14 cellular contexts compared by ENCODE assay signal in genomic region chr10:69807122-69807521, GRCh38. TPM values are rescaled to one million over a fixed set of nuclear protein-coding genes. Genes with fewer than 3 reads are reported as not detected.
DNase-seq lines count a peak whose midpoint lies in the region; ATAC-seq and TF ChIP-seq lines count a peak whose summit lies in the region.
"Had no signal": no experiment of that assay in that cellular context is flagged by ENCODE, and none has a peak within 500 bp of the region (broad histone marks: within the 10 kb centered on the region; RNA-seq: fewer than 3 reads in every experiment).

No MANE protein-coding gene starts in this region.

- CTCF ChIA-PET in AG04449 (lab: Yijun Ruan, JAX): interaction anchor here (1.3 to 20.1 kb wide), 9 partner anchors 8 to 164 kb away, joined by 5 to 259 read pairs (median 6); partner anchors contain the start of gene COL13A1
- CTCF ChIA-PET in activated CD4-positive, alpha-beta memory T cell treated with anti-CD3 and anti-CD28 coated beads, Interleukin-2, amount 10 ng/mL, durations not matched to agents 7 days and 5 days (lab: Charles Lee): interaction anchor here (0.5 kb wide), 1 partner anchor 14 kb away, joined by 3 read pairs; no protein-coding TSS in a partner anchor

- peaks cover 9 to 14% (median 10%) of the 10 kb centered on the region in 4 donors for H3K4me1 ChIP-seq in upper lobe of left lung

- POLR2A ChIA-PET in AG04449 (lab: Yijun Ruan, JAX): no interaction called here
- POLR2A ChIA-PET in activated CD4-positive, alpha-beta memory T cell treated with anti-CD3 and anti-CD28 coated beads, Interleukin-2, amount 10 ng/mL, durations not matched to agents 7 days and 5 days (lab: Charles Lee): no interaction called here

- H3K4me3 ChIP-seq in AG04449 (ENCODE audit: low read depth, low read length) (no peak overlapping the region), astrocyte of the cerebellum (ENCODE audit: low read depth, low read length) (no peak overlapping the region), upper lobe of left lung (no peak overlapping the region)
- H3K4me3 ChIP-seq: cardiac muscle cell had no signal

- no peaks in the 10 kb centered on the region for H3K4me1 Mint-ChIP-seq in activated CD4-positive, alpha-beta memory T cell treated with anti-CD3 and anti-CD28 coated beads, Interleukin-2, amount 10 ng/mL, durations not matched to agents 7 days and 5 days

- no peak overlapping the region for H3K4me3 Mint-ChIP-seq in activated CD4-positive, alpha-beta memory T cell treated with anti-CD3 and anti-CD28 coated beads, Interleukin-2, amount 10 ng/mL, durations not matched to agents 7 days and 5 days
- H3K4me3 Mint-ChIP-seq: B cell had no signal

- ATAC-seq in upper lobe of left lung (ENCODE audit: low FRiP score in 2 of 2): no peak
- ATAC-seq in left cardiac atrium: no peak

- H3K36me3 ChIP-seq in upper lobe of left lung: no peaks in the 10 kb centered on the region
- H3K36me3 ChIP-seq: cardiac muscle cell had no signal

- H3K27ac ChIP-seq in upper lobe of left lung: no peak overlapping the region

- no peaks in the 10 kb centered on the region for H3K36me3 Mint-ChIP-seq in activated CD4-positive, alpha-beta memory T cell treated with anti-CD3 and anti-CD28 coated beads, Interleukin-2, amount 10 ng/mL, durations not matched to agents 7 days and 5 days (ENCODE audit: low read depth)

- peaks cover 20% of the 10 kb centered on the region for H3K27me3 Mint-ChIP-seq in activated CD4-positive, alpha-beta memory T cell treated with anti-CD3 and anti-CD28 coated beads, Interleukin-2, amount 10 ng/mL, durations not matched to agents 7 days and 5 days

- TF ChIP-seq EP300 in upper lobe of left lung (IDR thresholded peaks at IDR 0.05): no peak

- DNase-seq in AG04449 (ENCODE audit: low read depth, low spot score) (peak; percentile 45), HS-5 (ENCODE audit: low read depth) (peak; percentile 60), astrocyte of the cerebellum (ENCODE audit: low read depth) (peak; percentile 23), foreskin melanocyte (peak; percentile 44), DMS53 treated with DMSO at 0.1 percent for 48 hours (lab: John Stamatoyannopoulos, UW; ENCODE audit: unreplicated experiment) (no peak), upper lobe of left lung (no peak), left cardiac atrium (no peak)
- no peak for DNase-seq in activated CD4-positive, alpha-beta memory T cell treated with anti-CD3 and anti-CD28 coated beads, Interleukin-2, amount 10 ng/mL, durations not matched to agents 7 days and 5 days
- DNase-seq: activated CD4-positive, alpha-beta T cell treated with anti-CD3 and anti-CD28 coated beads, Interleukin-2, amount 50 U/mL, for 4 hours; NCI-H1105 treated with DMSO at 0.1 percent for 48 hours; NCI-H2227 treated with DMSO at 0.1 percent for 48 hours; stimulated activated CD4-positive, alpha-beta T cell treated with anti-CD3 and anti-CD28 coated beads, Interleukin-2, amount 100 ng/mL, for 24 hours had no signal

- no peaks in the 10 kb centered on the region for H3K9me3 Mint-ChIP-seq in activated CD4-positive, alpha-beta memory T cell treated with anti-CD3 and anti-CD28 coated beads, Interleukin-2, amount 10 ng/mL, durations not matched to agents 7 days and 5 days

- H3K9me3 ChIP-seq in upper lobe of left lung: no peaks in the 10 kb centered on the region

- no peak for TF ChIP-seq POLR2A in upper lobe of left lung (IDR thresholded peaks at IDR 0.05)

- H3K27me3 ChIP-seq in upper lobe of left lung: peaks cover 0 to 17% (median 7%) of the 10 kb centered on the region in 4 donors
- H3K27me3 ChIP-seq: cardiac muscle cell had no signal

- H3K27ac Mint-ChIP-seq in activated CD4-positive, alpha-beta memory T cell treated with anti-CD3 and anti-CD28 coated beads, Interleukin-2, amount 10 ng/mL, durations not matched to agents 7 days and 5 days: no peak overlapping the region
- H3K27ac Mint-ChIP-seq: B cell had no signal

- WGBS in upper lobe of left lung, 2 donors: 79 to 83% methylated on average over 2 of the region's 2 CpGs

- no peak for TF ChIP-seq CTCF in AG04449 (IDR thresholded peaks at IDR 0.05; ENCODE audit: insufficient read depth, low read length, missing control alignments)
- TF ChIP-seq CTCF in astrocyte of the cerebellum (IDR thresholded peaks at IDR 0.05; ENCODE audit: low read depth, low read length, missing control alignments): no peak
- no peak for TF ChIP-seq CTCF in upper lobe of left lung (IDR thresholded peaks at IDR 0.05)

- intact Hi-C loops in left cardiac atrium (cut with DNase I): loop anchor here in 1 of 2 donors (10.0 kb wide), 1 partner anchor 162 kb away; no protein-coding TSS in a partner anchor

- in situ Hi-C loops in astrocyte of the cerebellum (cut with HindIII; ENCODE audit: low sequenced_read_pairs): no loop called here

RNA-seq across cellular contexts. Expression of gene COL13A1, which starts 5.4 kb away (rescaled TPM):
- not detected for total RNA-seq in activated CD4-positive, alpha-beta memory T cell treated with anti-CD3 and anti-CD28 coated beads, Interleukin-2, amount 10 ng/mL, durations not matched to agents 7 days and 5 days
- total RNA-seq in upper lobe of left lung (10 to 100 TPM in 3 of 6 donors, 1 to 10 TPM in 3; 4.3 to 21.2 (median 10.4) TPM), left cardiac atrium (1 to 10 TPM; 3.8 to 6.7 TPM)
- total RNA-seq: B cell had no signal

Comparison
In these comparisons a context has a peak if more than half of its experiments do, and no peak if none do; other contexts are left out.
1. DNase-seq: peak in AG04449 (single experiment), HS-5 (single experiment), astrocyte of the cerebellum (single experiment) and foreskin melanocyte (single experiment); none in DMS53 treated with DMSO at 0.1 percent for 48 hours (single experiment), activated CD4-positive, alpha-beta memory T cell treated with anti-CD3 and anti-CD28 coated beads, Interleukin-2, amount 10 ng/mL, durations not matched to agents 7 days and 5 days (single experiment), upper lobe of left lung (0 of 2) and left cardiac atrium (single experiment).
2. RNA of gene COL13A1, which starts 5.4 kb away (total RNA-seq): 4.3 to 21.2 TPM in upper lobe of left lung and 3.8 to 6.7 TPM in left cardiac atrium; not detected in activated CD4-positive, alpha-beta memory T cell treated with anti-CD3 and anti-CD28 coated beads, Interleukin-2, amount 10 ng/mL, durations not matched to agents 7 days and 5 days; every median in the first group is over 4 times any median in the second.